ENCODE assay signal across 1 cellular context in genomic region chr16:15219679-15220611, GRCh38.
TF ChIP-seq lines count a peak whose summit lies in the region.

No MANE protein-coding gene starts in this region.

TF ChIP-seq in IMR-90, 13 proteins besides CTCF, POLR2A, EP300 and RAD21:
- peak; percentile 52 for TF ChIP-seq SMC3 (IDR thresholded peaks at IDR 0.05; ENCODE audit: low read depth, low read length)
